ENCODE assay signal across 1 cellular context in genomic region chr20:50129662-50130345, GRCh38.
TF ChIP-seq lines count a peak whose summit lies in the region.

No MANE protein-coding gene starts in this region.

TF ChIP-seq in K562, 482 proteins besides CTCF, POLR2A, EP300 and RAD21 (continued from another document and continues in another):
- TF ChIP-seq FOS (IDR thresholded peaks at IDR 0.05; ENCODE audit: extremely low read depth, insufficient read length) (peak; percentile 83), ZNF121 (CRISPR knock-in tag; conservative IDR thresholded peaks at IDR 0.05) (no peak), HINFP (tag; conservative IDR thresholded peaks at IDR 0.05; ENCODE audit: low read depth) (no peak), E2F6 (IDR thresholded peaks at IDR 0.05; ENCODE audit: borderline replicate concordance in 1 of 2, extremely low read depth in 1 of 2, insufficient read depth in 1 of 2, insufficient read length in 1 of 2, low read depth in 1 of 2, low read length in 1 of 2, poor library complexity in 1 of 2, severe bottlenecking in 1 of 2) (peak in 1 of 2 experiments; percentile 27), CREB3L1 (IDR thresholded peaks at IDR 0.05; ENCODE audit: borderline replicate concordance, low read depth) (no peak), MED1 (CRISPR knock-in tag; IDR thresholded peaks at IDR 0.05; ENCODE audit: borderline replicate concordance) (no peak), MAX (CRISPR knock-in tag; IDR thresholded peaks at IDR 0.05) (peak; percentile 55; the same call in 1 of the 2 replicates), ZNF280B (CRISPR knock-in tag; IDR thresholded peaks at IDR 0.05) (no peak), MAFF (IDR thresholded peaks at IDR 0.05; ENCODE audit: low read length) (no peak), PHB2 (IDR thresholded peaks at IDR 0.05; ENCODE audit: low read depth) (no peak), ILK (tag; IDR thresholded peaks at IDR 0.05; ENCODE audit: borderline replicate concordance, low read depth) (no peak), CC2D1A (IDR thresholded peaks at IDR 0.05) (no peak), ATF3 (IDR thresholded peaks at IDR 0.05) (no peak), ATF3 (CRISPR knock-in tag; conservative IDR thresholded peaks at IDR 0.05) (no peak), TARDBP (IDR thresholded peaks at IDR 0.05) (no peak), HNRNPL (IDR thresholded peaks at IDR 0.05; ENCODE audit: low read depth, low read length) (no peak), CHD4 (IDR thresholded peaks at IDR 0.05; ENCODE audit: insufficient read depth, insufficient replicate concordance, low read depth, low read length, poor library complexity, severe bottlenecking) (no peak), TOE1 (IDR thresholded peaks at IDR 0.05; ENCODE audit: borderline replicate concordance) (peak; percentile 96), TOE1 (CRISPR knock-in tag; IDR thresholded peaks at IDR 0.05; ENCODE audit: borderline replicate concordance, low read depth) (no peak), PRPF4 (IDR thresholded peaks at IDR 0.05; ENCODE audit: insufficient read depth, low read depth, low read length, poor library complexity, severe bottlenecking) (no peak), ID3 (CRISPR knock-in tag; IDR thresholded peaks at IDR 0.05) (no peak), ID3 (tag; IDR thresholded peaks at IDR 0.05) (no peak), MYBL2 (IDR thresholded peaks at IDR 0.05; ENCODE audit: low read depth) (no peak), MYBL2 (CRISPR knock-in tag; IDR thresholded peaks at IDR 0.05; ENCODE audit: borderline replicate concordance) (no peak), SNAPC5 (CRISPR knock-in tag; IDR thresholded peaks at IDR 0.05) (no peak), RFX7 (CRISPR knock-in tag; IDR thresholded peaks at IDR 0.05) (no peak), ADNP (tag; IDR thresholded peaks at IDR 0.05) (no peak), ESRRA (IDR thresholded peaks at IDR 0.05; ENCODE audit: borderline replicate concordance, low read depth) (no peak), SAP30 (IDR thresholded peaks at IDR 0.05; ENCODE audit: borderline replicate concordance, insufficient read depth, low read depth, low read length, poor library complexity, severe bottlenecking) (no peak), GTF3C2 (IDR thresholded peaks at IDR 0.05; ENCODE audit: borderline replicate concordance, extremely low read depth, insufficient read length) (no peak), ZNF561 (CRISPR knock-in tag; conservative IDR thresholded peaks at IDR 0.05) (no peak), KDM1A (IDR thresholded peaks at IDR 0.05) (no peak), ILF3 (IDR thresholded peaks at IDR 0.05; ENCODE audit: borderline replicate concordance) (no peak), KLF16 (IDR thresholded peaks at IDR 0.05) (no peak), CLOCK (CRISPR knock-in tag; IDR thresholded peaks at IDR 0.05; ENCODE audit: borderline replicate concordance) (no peak), ZNF584 (CRISPR knock-in tag; IDR thresholded peaks at IDR 0.05; ENCODE audit: low read depth) (no peak), MBD2 (IDR thresholded peaks at IDR 0.05; ENCODE audit: borderline replicate concordance, low read depth) (no peak), TSC22D4 (tag; IDR thresholded peaks at IDR 0.05) (no peak), E2F5 (CRISPR knock-in tag; IDR thresholded peaks at IDR 0.05) (no peak), ZNF609 (CRISPR knock-in tag; IDR thresholded peaks at IDR 0.05; ENCODE audit: borderline replicate concordance) (no peak), RBM25 (IDR thresholded peaks at IDR 0.05; ENCODE audit: low read depth, low read length, severe bottlenecking) (peak; percentile 67), ZNF324 (CRISPR knock-in tag; IDR thresholded peaks at IDR 0.05) (no peak), SETDB1 (IDR thresholded peaks at IDR 0.05; ENCODE audit: low read length) (no peak), ZNF830 (CRISPR knock-in tag; IDR thresholded peaks at IDR 0.05) (no peak), USF2 (CRISPR knock-in tag; IDR thresholded peaks at IDR 0.05) (peak; percentile 99)
